ENCODE assay signal across 8 cellular contexts in the genomic region with DNA sequence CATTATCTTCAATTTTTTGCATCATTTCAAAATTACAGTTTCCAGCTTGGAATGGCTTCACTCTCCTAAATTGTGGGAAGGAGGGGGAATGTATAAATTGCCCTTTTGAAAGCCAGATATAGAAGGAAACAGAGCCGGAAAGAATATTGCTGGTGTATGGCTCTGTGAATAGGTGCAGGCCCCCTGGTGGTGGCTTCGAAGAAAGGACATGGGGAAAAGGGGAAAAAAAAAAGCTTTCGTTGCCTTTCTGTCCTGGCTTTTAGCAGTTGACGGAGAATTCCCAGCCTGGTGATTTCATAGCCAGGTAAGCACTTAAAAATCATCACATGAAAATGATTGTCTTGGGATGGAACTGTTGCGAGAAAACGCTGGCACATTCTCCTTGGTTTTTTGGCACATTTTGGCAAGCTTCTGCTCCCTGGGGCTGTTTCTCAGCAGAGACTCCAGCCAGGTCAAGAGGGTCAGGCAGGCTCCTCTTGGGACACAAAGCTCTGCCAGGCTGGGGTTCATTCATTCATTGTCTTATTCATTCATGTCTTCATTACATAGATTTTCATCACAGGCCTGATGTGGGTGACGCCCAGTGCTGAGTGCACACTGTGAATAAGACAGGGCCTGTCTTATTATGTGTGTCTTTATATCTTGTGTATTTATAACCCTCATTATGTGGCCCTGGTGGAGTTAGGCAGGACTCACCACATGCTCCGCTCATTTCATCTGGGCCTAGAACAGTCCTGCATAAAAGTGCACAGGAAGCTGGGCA.
A peak's percentile ranks its signal among the peaks of the same experiment; 100 is the strongest.
DNase-seq lines count a peak whose midpoint lies in the region; ATAC-seq, FAIRE-seq and TF ChIP-seq lines count a peak whose summit lies in the region.

No MANE protein-coding gene starts in this region.

- no peak overlapping the region for H3K4me3 ChIP-seq in K562
- H3K4me3 ChIP-seq in skin epidermis: no peak overlapping the region

- BruUV-seq in K562 (replicated peaks; lab: Mats Ljungman, UMichigan): no TSS peak

- H3K79me2 ChIP-seq in K562 (ENCODE audit: control insufficient read depth, insufficient read depth, low read length): no peaks in the 10 kb centered on the region

- 0 out of 2 replicates have a peak overlapping the region, but pooled peaks have one; percentile 26 for H2AFZ ChIP-seq in K562 (ENCODE audit: low read depth, low read length)

- 3% methylated on average over 8 of the region's 8 CpGs for WGBS in K562 (ENCODE audit: insufficient coverage, low coverage, missing lambda C conversion rate)

- peak; percentile 57 for DNase-seq in DMS53 treated with DMSO at 0.1 percent for 48 hours (lab: John Stamatoyannopoulos, UW; ENCODE audit: unreplicated experiment)
- peak; percentile 58 for DNase-seq in HTR-8/SVneo (ENCODE audit: insufficient read length, low spot score)
- peak; percentile 66 for DNase-seq in OCI-M1 (lab: John Stamatoyannopoulos, UW)
- DNase-seq in K562 (ENCODE audit: extremely low read depth in 1 of 4, low spot score in 3 of 4): peak; percentile 56 to 64 (median 61)
- DNase-seq in iPS-NIHi7 (ENCODE audit: extremely low spot score): peak; percentile 74

- POLR2A ChIA-PET in K562 (lab: Yijun Ruan, JAX): interaction anchor here (0.7 to 0.8 kb wide), 2 partner anchors 133 to 501 kb away, joined by 3 to 5 read pairs; no protein-coding TSS in a partner anchor

- TF ChIP-seq EP300 in K562 (IDR thresholded peaks at IDR 0.05; ENCODE audit: low read length): no peak

- TF ChIP-seq RAD21 in K562 (CRISPR knock-in tag; conservative IDR thresholded peaks at IDR 0.05 in 1 of 2, IDR thresholded peaks at IDR 0.05 in 1 of 2): peak; percentile 9 to 42; a peak in 1 of 4 replicates

- peaks cover 18 to 38% of the 10 kb centered on the region in 2 experiments; a peak in 4 of 5 replicates for H3K27me3 ChIP-seq in K562 (ENCODE audit: control insufficient read depth in 2 of 2, insufficient read depth in 2 of 2, low read length in 2 of 2)

- in situ Hi-C loops in K562 (cut with MboI): no loop called here

- 0 out of 2 replicates have a peak, but pooled peaks cover under 1% of the 10 kb centered on the region for H4K20me1 ChIP-seq in K562 (replicated peaks; ENCODE audit: control insufficient read depth, insufficient read depth, low read length)

- no peaks in the 10 kb centered on the region for H3K36me3 ChIP-seq in K562 (ENCODE audit: control insufficient read depth, insufficient read depth, low read length)

- H3K27ac ChIP-seq in K562 (ENCODE audit: extremely low read depth, low read depth, low read length) (no peak overlapping the region), skin epidermis (peak overlapping the region in 11 of 21 experiments; percentile 0 to 72 (median 39))

- H3K9me1 ChIP-seq in K562 (ENCODE audit: control insufficient read depth, insufficient read depth, low read length): no peaks in the 10 kb centered on the region

- TF ChIP-seq POLR2A in K562 (conservative IDR thresholded peaks at IDR 0.05): no peak

- H3K4me2 ChIP-seq in K562 (ENCODE audit: insufficient read depth, low read length): no peak overlapping the region

- ATAC-seq in K562 (peak; percentile 89), HG03108 (IDR thresholded peaks at IDR 0.05; ENCODE audit: unreplicated experiment) (no peak), GM18909 (IDR thresholded peaks at IDR 0.05; ENCODE audit: poor library complexity, unreplicated experiment) (no peak)

- intact Hi-C loops in K562 (cut with micrococcal nuclease): no loop called here

- no peaks in the 10 kb centered on the region for H3K9me3 ChIP-seq in K562 (replicated peaks; ENCODE audit: control insufficient read depth, insufficient read depth, low read depth, low read length)

- H3K4me1 ChIP-seq in K562 (replicated peaks in 1 of 2; ENCODE audit: control insufficient read depth in 2 of 2, insufficient read depth in 2 of 2, low read length in 2 of 2): no peaks in the 10 kb centered on the region

- FAIRE-seq in HTR-8/SVneo (lab: Jason Lieb, UNC) (no peak), K562 (lab: Jason Lieb, UNC) (peak; percentile 85)

- H3K9ac ChIP-seq in K562 (ENCODE audit: insufficient read depth in 1 of 2, low read depth in 2 of 2, low read length in 2 of 2): no peak overlapping the region

- CTCF ChIA-PET in K562 (lab: Yijun Ruan, JAX; ENCODE audit: low intra/inter-chr PET ratio): no interaction called here

- peak; percentile 68 to 81 (median 77) for TF ChIP-seq CTCF in K562 (IDR thresholded peaks at IDR 0.05 in 2 of 3, conservative IDR thresholded peaks at IDR 0.05 in 1 of 3; ENCODE audit: insufficient read depth in 2 of 3, low read depth in 1 of 3, low read length in 3 of 3)

TF ChIP-seq in K562, 482 proteins besides CTCF, POLR2A, EP300 and RAD21:
- no peak for TF ChIP-seq NCOA6 (IDR thresholded peaks at IDR 0.05)
- TF ChIP-seq ZFP36 (IDR thresholded peaks at IDR 0.05; ENCODE audit: low read depth, low read length, partially characterized antibody): no peak
- no peak for TF ChIP-seq ZFX (CRISPR knock-in tag; IDR thresholded peaks at IDR 0.05)
- TF ChIP-seq E2F3 (CRISPR knock-in tag; IDR thresholded peaks at IDR 0.05): no peak
- TF ChIP-seq, protein P1, sequence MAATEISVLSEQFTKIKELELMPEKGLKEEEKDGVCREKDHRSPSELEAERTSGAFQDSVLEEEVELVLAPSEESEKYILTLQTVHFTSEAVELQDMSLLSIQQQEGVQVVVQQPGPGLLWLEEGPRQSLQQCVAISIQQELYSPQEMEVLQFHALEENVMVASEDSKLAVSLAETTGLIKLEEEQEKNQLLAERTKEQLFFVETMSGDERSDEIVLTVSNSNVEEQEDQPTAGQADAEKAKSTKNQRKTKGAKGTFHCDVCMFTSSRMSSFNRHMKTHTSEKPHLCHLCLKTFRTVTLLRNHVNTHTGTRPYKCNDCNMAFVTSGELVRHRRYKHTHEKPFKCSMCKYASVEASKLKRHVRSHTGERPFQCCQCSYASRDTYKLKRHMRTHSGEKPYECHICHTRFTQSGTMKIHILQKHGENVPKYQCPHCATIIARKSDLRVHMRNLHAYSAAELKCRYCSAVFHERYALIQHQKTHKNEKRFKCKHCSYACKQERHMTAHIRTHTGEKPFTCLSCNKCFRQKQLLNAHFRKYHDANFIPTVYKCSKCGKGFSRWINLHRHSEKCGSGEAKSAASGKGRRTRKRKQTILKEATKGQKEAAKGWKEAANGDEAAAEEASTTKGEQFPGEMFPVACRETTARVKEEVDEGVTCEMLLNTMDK (IDR thresholded peaks at IDR 0.05; ENCODE audit: borderline replicate concordance, insufficient read depth, low read depth, low read length, poor library complexity, severe bottlenecking): peak; percentile 26
- TF ChIP-seq TARDBP (IDR thresholded peaks at IDR 0.05): no peak
- TF ChIP-seq SMC3 (conservative IDR thresholded peaks at IDR 0.05; ENCODE audit: insufficient read depth, low read depth, low read length): no peak; the same call in 1 of the 2 replicates
- no peak for TF ChIP-seq ZNF408 (CRISPR knock-in tag; IDR thresholded peaks at IDR 0.05; ENCODE audit: low read depth)
- TF ChIP-seq, protein P2, sequence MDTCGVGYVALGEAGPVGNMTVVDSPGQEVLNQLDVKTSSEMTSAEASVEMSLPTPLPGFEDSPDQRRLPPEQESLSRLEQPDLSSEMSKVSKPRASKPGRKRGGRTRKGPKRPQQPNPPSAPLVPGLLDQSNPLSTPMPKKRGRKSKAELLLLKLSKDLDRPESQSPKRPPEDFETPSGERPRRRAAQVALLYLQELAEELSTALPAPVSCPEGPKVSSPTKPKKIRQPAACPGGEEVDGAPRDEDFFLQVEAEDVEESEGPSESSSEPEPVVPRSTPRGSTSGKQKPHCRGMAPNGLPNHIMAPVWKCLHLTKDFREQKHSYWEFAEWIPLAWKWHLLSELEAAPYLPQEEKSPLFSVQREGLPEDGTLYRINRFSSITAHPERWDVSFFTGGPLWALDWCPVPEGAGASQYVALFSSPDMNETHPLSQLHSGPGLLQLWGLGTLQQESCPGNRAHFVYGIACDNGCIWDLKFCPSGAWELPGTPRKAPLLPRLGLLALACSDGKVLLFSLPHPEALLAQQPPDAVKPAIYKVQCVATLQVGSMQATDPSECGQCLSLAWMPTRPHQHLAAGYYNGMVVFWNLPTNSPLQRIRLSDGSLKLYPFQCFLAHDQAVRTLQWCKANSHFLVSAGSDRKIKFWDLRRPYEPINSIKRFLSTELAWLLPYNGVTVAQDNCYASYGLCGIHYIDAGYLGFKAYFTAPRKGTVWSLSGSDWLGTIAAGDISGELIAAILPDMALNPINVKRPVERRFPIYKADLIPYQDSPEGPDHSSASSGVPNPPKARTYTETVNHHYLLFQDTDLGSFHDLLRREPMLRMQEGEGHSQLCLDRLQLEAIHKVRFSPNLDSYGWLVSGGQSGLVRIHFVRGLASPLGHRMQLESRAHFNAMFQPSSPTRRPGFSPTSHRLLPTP (IDR thresholded peaks at IDR 0.05; ENCODE audit: borderline replicate concordance, extremely low read depth, insufficient read length): no peak
- no peak for TF ChIP-seq PTTG1 (tag; IDR thresholded peaks at IDR 0.05; ENCODE audit: low read depth)
- TF ChIP-seq, protein P3, sequence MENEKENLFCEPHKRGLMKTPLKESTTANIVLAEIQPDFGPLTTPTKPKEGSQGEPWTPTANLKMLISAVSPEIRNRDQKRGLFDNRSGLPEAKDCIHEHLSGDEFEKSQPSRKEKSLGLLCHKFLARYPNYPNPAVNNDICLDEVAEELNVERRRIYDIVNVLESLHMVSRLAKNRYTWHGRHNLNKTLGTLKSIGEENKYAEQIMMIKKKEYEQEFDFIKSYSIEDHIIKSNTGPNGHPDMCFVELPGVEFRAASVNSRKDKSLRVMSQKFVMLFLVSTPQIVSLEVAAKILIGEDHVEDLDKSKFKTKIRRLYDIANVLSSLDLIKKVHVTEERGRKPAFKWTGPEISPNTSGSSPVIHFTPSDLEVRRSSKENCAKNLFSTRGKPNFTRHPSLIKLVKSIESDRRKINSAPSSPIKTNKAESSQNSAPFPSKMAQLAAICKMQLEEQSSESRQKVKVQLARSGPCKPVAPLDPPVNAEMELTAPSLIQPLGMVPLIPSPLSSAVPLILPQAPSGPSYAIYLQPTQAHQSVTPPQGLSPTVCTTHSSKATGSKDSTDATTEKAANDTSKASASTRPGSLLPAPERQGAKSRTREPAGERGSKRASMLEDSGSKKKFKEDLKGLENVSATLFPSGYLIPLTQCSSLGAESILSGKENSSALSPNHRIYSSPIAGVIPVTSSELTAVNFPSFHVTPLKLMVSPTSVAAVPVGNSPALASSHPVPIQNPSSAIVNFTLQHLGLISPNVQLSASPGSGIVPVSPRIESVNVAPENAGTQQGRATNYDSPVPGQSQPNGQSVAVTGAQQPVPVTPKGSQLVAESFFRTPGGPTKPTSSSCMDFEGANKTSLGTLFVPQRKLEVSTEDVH (IDR thresholded peaks at IDR 0.05; ENCODE audit: low read depth, partially characterized antibody): no peak
- TF ChIP-seq TEAD2 (tag; IDR thresholded peaks at IDR 0.05): no peak
- TF ChIP-seq ZNF384 (IDR thresholded peaks at IDR 0.05; ENCODE audit: low read depth, low read length): peak; percentile 89
- no peak for TF ChIP-seq BMI1 (IDR thresholded peaks at IDR 0.05; ENCODE audit: low read length)
- no peak for TF ChIP-seq ZNF717 (CRISPR knock-in tag; IDR thresholded peaks at IDR 0.05)
